ENCODE assay signal across 8 cellular contexts in genomic region chr22:20508067-20508755, GRCh38. TPM values are rescaled to one million over a fixed set of nuclear protein-coding genes. Genes with fewer than 3 reads are reported as not detected.
DNase-seq lines count a peak whose midpoint lies in the region; ATAC-seq, FAIRE-seq and TF ChIP-seq lines count a peak whose summit lies in the region.
"Not testable (repeated sequence)": the region's sequence is repeated elsewhere in the genome, so short reads cannot be mapped to it uniquely, and the experiment has no call there.

No MANE protein-coding gene starts in this region.

- H3K79me2 ChIP-seq in SK-N-SH (ENCODE audit: insufficient read depth) (peaks cover 62% of the 10 kb centered on the region), keratinocyte (ENCODE audit: control insufficient read depth, insufficient read depth, low read length) (peaks cover 60% of the 10 kb centered on the region), neural progenitor cell (ENCODE audit: low read depth) (peaks cover 57% of the 10 kb centered on the region)

- WGBS in SK-N-SH (ENCODE audit: low lambda C conversion rate), result 2% methylated on average over 21 of the region's 21 CpGs
- 2 to 3% (median 2%) methylated on average over 21 of the region's 21 CpGs for WGBS in adipose tissue, 3 donors

- TF ChIP-seq EP300 in SK-N-SH (IDR thresholded peaks at IDR 0.05; ENCODE audit: borderline replicate concordance in 1 of 2, low read depth in 1 of 2, low read length in 1 of 2), result not testable (repeated sequence)

- H3K9me2 ChIP-seq in SK-N-SH, result not testable (repeated sequence)

- FAIRE-seq in keratinocyte (lab: Jason Lieb, UNC), result not testable (repeated sequence)

- not testable (repeated sequence) for TF ChIP-seq RAD21 in SK-N-SH (IDR thresholded peaks at IDR 0.05; ENCODE audit: low read length)

- peak overlapping the region; percentile 93 to 99 (median 97) for H3K4me3 Mint-ChIP-seq in CD4-positive, alpha-beta memory T cell
- peak overlapping the region; percentile 94 for H3K4me3 Mint-ChIP-seq in neural progenitor cell

- H3K9me3 Mint-ChIP-seq in CD4-positive, alpha-beta memory T cell; neural progenitor cell: not testable (repeated sequence)

- H3F3A ChIP-seq in SK-N-SH (replicated peaks; ENCODE audit: insufficient read depth), result peaks cover 23% of the 10 kb centered on the region
- H3F3A ChIP-seq in neural progenitor cell (ENCODE audit: low read depth), result not testable (repeated sequence)

- not testable (repeated sequence) for H3K36me3 ChIP-seq in CD4-positive, alpha-beta memory T cell (ENCODE audit: insufficient read depth, low read length); keratinocyte (ENCODE audit: control insufficient read depth in 2 of 2, extremely low read depth in 1 of 2, insufficient read depth in 2 of 2, low read length in 2 of 2); neural progenitor cell
- H3K36me3 ChIP-seq in SK-N-SH (replicated peaks in 1 of 2; ENCODE audit: control insufficient read depth in 1 of 2, insufficient read depth in 2 of 2, low read length in 1 of 2), result peaks cover 2 to 11% of the 10 kb centered on the region in 2 experiments

- H3K4me2 ChIP-seq in SK-N-SH, result peak overlapping the region; percentile 99
- peak overlapping the region; percentile 100 for H3K4me2 ChIP-seq in keratinocyte (ENCODE audit: control insufficient read depth, extremely low read depth, insufficient read depth, low read depth, low read length)
- H3K4me2 ChIP-seq in neural progenitor cell, result peak overlapping the region; percentile 81

- H3K9me1 ChIP-seq in keratinocyte (ENCODE audit: control insufficient read depth, extremely low read depth, insufficient read depth, low read length), result not testable (repeated sequence)

- CTCF ChIA-PET in CD4-positive, alpha-beta memory T cell (lab: Charles Lee; ENCODE audit: partially characterized antibody), result interaction anchor here (1.0 to 11.7 kb wide), 12 partner anchors 13 to 98 kb away, joined by 3 to 154 read pairs (median 4); no protein-coding TSS in a partner anchor
- CTCF ChIA-PET in SK-N-SH (lab: Yijun Ruan, JAX), result interaction anchor here (0.9 to 2.8 kb wide), 8 partner anchors 9 to 75 kb away, joined by 3 to 11 read pairs (median 3); no protein-coding TSS in a partner anchor

- not testable (repeated sequence) for DNase-seq in CD4-positive, alpha-beta memory T cell; epithelial cell of esophagus (ENCODE audit: low read depth); keratinocyte (ENCODE audit: low read depth, low spot score)
- peak; percentile 47 for DNase-seq in SK-N-SH
- DNase-seq in neural progenitor cell (ENCODE audit: low spot score), result peak; percentile 66

- H3K4me3 ChIP-seq in CD4-positive, alpha-beta memory T cell (ENCODE audit: low read length in 2 of 2), result peak overlapping the region; percentile 85 to 98
- H3K4me3 ChIP-seq in SK-N-SH (ENCODE audit: low read depth in 2 of 2, low read length in 1 of 2) (peak overlapping the region; percentile 67 to 78), epithelial cell of esophagus (ENCODE audit: low read length) (peak overlapping the region; percentile 97), keratinocyte (ENCODE audit: control insufficient read depth in 2 of 3, extremely low read depth in 1 of 3, insufficient read depth in 2 of 3, low read depth in 1 of 3, low read length in 3 of 3) (peak overlapping the region; percentile 64 to 96 (median 95)), neural progenitor cell (peak overlapping the region; percentile 77)

- H3K4me1 Mint-ChIP-seq in CD4-positive, alpha-beta memory T cell, result peaks cover 42 to 59% (median 50%) of the 10 kb centered on the region in 4 donors
- peaks cover 38% of the 10 kb centered on the region for H3K4me1 Mint-ChIP-seq in neural progenitor cell

- H3K9ac ChIP-seq in SK-N-SH (peak overlapping the region; percentile 98), keratinocyte (ENCODE audit: control insufficient read depth, extremely low read depth, insufficient read depth, low read length) (peak overlapping the region; percentile 99), neural progenitor cell (peak overlapping the region; percentile 77)

- H3K9me3 ChIP-seq in CD4-positive, alpha-beta memory T cell (ENCODE audit: control insufficient read depth in 1 of 2, low read length in 2 of 2); SK-N-SH; keratinocyte (ENCODE audit: control insufficient read depth, low read depth, low read length); neural progenitor cell (ENCODE audit: low read depth): not testable (repeated sequence)

- intact Hi-C loops in CD4-positive, alpha-beta memory T cell (cut with micrococcal nuclease), result not testable (repeated sequence)

- H3K27me3 ChIP-seq in CD4-positive, alpha-beta memory T cell (ENCODE audit: insufficient read depth, low read length); SK-N-SH (ENCODE audit: insufficient read depth); keratinocyte (ENCODE audit: control insufficient read depth, extremely low read depth, insufficient read depth, low read length); neural progenitor cell: not testable (repeated sequence)

- H3K36me3 Mint-ChIP-seq in CD4-positive, alpha-beta memory T cell, result peaks cover 4 to 31% of the 10 kb centered on the region in 2 donors
- H3K36me3 Mint-ChIP-seq in neural progenitor cell, result not testable (repeated sequence)

- H2AFZ ChIP-seq in SK-N-SH (ENCODE audit: low read depth); keratinocyte (ENCODE audit: control insufficient read depth, low read length): not testable (repeated sequence)
- H2AFZ ChIP-seq in neural progenitor cell (replicated peaks), result peak overlapping the region; percentile 60

- peak overlapping the region; percentile 86 to 99 (median 96) for H3K27ac Mint-ChIP-seq in CD4-positive, alpha-beta memory T cell
- peak overlapping the region; percentile 33 for H3K27ac Mint-ChIP-seq in neural progenitor cell

- dilution Hi-C loops in keratinocyte (cut with MboI; ENCODE audit: extremely low pct_ligation_motif_present, low sequenced_read_pairs), result not testable (repeated sequence)

- H4K20me1 ChIP-seq in SK-N-SH (ENCODE audit: insufficient read depth) (peaks cover 36% of the 10 kb centered on the region), neural progenitor cell (ENCODE audit: low read depth) (peaks cover 34% of the 10 kb centered on the region)
- not testable (repeated sequence) for H4K20me1 ChIP-seq in keratinocyte (ENCODE audit: control insufficient read depth, extremely low read depth, insufficient read depth, low read length)

- not testable (repeated sequence) for H3K27me3 Mint-ChIP-seq in CD4-positive, alpha-beta memory T cell; neural progenitor cell (ENCODE audit: insufficient read depth, low read depth)

- peaks cover 50% of the 10 kb centered on the region for H3K4me1 ChIP-seq in CD4-positive, alpha-beta memory T cell (ENCODE audit: insufficient read depth, low read length)
- H3K4me1 ChIP-seq in SK-N-SH (ENCODE audit: control insufficient read depth in 1 of 2, insufficient read depth in 2 of 2, low read depth in 1 of 2, low read length in 1 of 2), result peaks cover 22 to 34% of the 10 kb centered on the region in 2 experiments; a peak in 3 of 4 replicates
- H3K4me1 ChIP-seq in keratinocyte (ENCODE audit: control insufficient read depth, extremely low read depth, insufficient read depth, low read length), result peaks cover 41% of the 10 kb centered on the region
- H3K4me1 ChIP-seq in neural progenitor cell, result peaks cover 23% of the 10 kb centered on the region

- peak overlapping the region; percentile 93 for H3K27ac ChIP-seq in CD4-positive, alpha-beta memory T cell (ENCODE audit: low read depth, low read length)
- peak overlapping the region; percentile 87 to 96 for H3K27ac ChIP-seq in SK-N-SH (ENCODE audit: low read depth in 2 of 2, low read length in 1 of 2)
- H3K27ac ChIP-seq in adipose tissue (ENCODE audit: low read depth, low read length), result peak overlapping the region; percentile 60
- peak overlapping the region; percentile 99 for H3K27ac ChIP-seq in keratinocyte (ENCODE audit: control insufficient read depth, insufficient read depth, low read length)
- peak overlapping the region; percentile 79 for H3K27ac ChIP-seq in neural progenitor cell
- peak overlapping the region; percentile 63 for H3K27ac ChIP-seq in temporal lobe (ENCODE audit: low read depth, low read length)

- POLR2A ChIA-PET in CD4-positive, alpha-beta memory T cell (lab: Charles Lee; ENCODE audit: partially characterized antibody), result interaction anchor here (0.6 to 11.3 kb wide), 19 partner anchors 10 to 409 kb away, joined by 3 to 209 read pairs (median 6); partner anchors contain the start of genes CRKL and ZNF74
- POLR2A ChIA-PET in SK-N-SH (lab: Yijun Ruan, JAX), result interaction anchor here (1.0 kb wide), 1 partner anchor 10 kb away, joined by 4 read pairs; no protein-coding TSS in a partner anchor

- TF ChIP-seq CTCF in SK-N-SH (IDR thresholded peaks at IDR 0.05); epithelial cell of esophagus (IDR thresholded peaks at IDR 0.05; ENCODE audit: insufficient read depth, low read depth, low read length, missing control alignments); keratinocyte (optimal IDR thresholded peaks at IDR 0.05 in 1 of 3, IDR thresholded peaks at IDR 0.05 in 1 of 3, conservative IDR thresholded peaks at IDR 0.05 in 1 of 3; ENCODE audit: extremely low read depth in 1 of 3, insufficient read depth in 2 of 3, low read length in 3 of 3); neural progenitor cell (IDR thresholded peaks at IDR 0.05): not testable (repeated sequence)

- ATAC-seq in HG03342 (IDR thresholded peaks at IDR 0.05; ENCODE audit: unreplicated experiment), result peak; percentile 5

RNA-seq across cellular contexts. Expression of gene MED15, which starts 0.8 kb away (rescaled TPM):
- 100 to 1,000 TPM; 225 to 237 TPM for total RNA-seq in CD4-positive, alpha-beta memory T cell
- polyA plus RNA-seq in CD4-positive, alpha-beta memory T cell, result 10 to 100 TPM; 15.6 to 86.8 TPM
- polyA plus RNA-seq in SK-N-SH (2012; rRNA removed) (36.0 and 45.1 TPM in 2 replicates), adipose tissue (10 to 100 TPM; 22.7 to 44.2 (median 42.4) TPM), keratinocyte (24.9 to 51.4 TPM (median 29.2 TPM) in 3 replicates)
- 20.6 and 30.1 TPM in 2 replicates for polyA plus RNA-seq in SK-N-SH (2012; cell fraction: cytosol; rRNA removed)
- 186 and 205 TPM in 2 replicates for polyA plus RNA-seq in SK-N-SH (2012; cell fraction: nucleus; rRNA removed)
- 65.8 TPM for polyA plus RNA-seq in keratinocyte (2011; ENCODE audit: low read depth)
- 22.9 and 50.3 TPM in 2 replicates for polyA plus RNA-seq in keratinocyte (2011; cell fraction: cytosol; rRNA removed)
- 100 and 122 TPM in 2 replicates for polyA plus RNA-seq in keratinocyte (2011; cell fraction: nucleus; rRNA removed)
- polyA plus RNA-seq in keratinocyte (2012; ENCODE audit: low replicate concordance), result 47.2 and 78.2 TPM in 2 replicates
- 63.9 to 128 TPM (median 69.3 TPM) in 3 replicates for polyA minus RNA-seq in keratinocyte
- polyA minus RNA-seq in keratinocyte (2011; cell fraction: cytosol; rRNA and poly(A)+ RNA removed), result 86.5 TPM
- 121 and 126 TPM in 2 replicates for polyA minus RNA-seq in keratinocyte (2011; cell fraction: nucleus; rRNA and poly(A)+ RNA removed)
- total RNA-seq in neural progenitor cell (ENCODE audit: low replicate concordance) (11.4 and 21.3 TPM in 2 replicates), temporal lobe (12.5 TPM)

RNA-seq across cellular contexts. Expression of gene KLHL22, which starts 12.6 kb away (rescaled TPM):
- total RNA-seq in CD4-positive, alpha-beta memory T cell, result 10 to 100 TPM; 60.2 to 63.1 TPM
- polyA plus RNA-seq in CD4-positive, alpha-beta memory T cell, result 10 to 100 TPM; 19.4 to 23.9 TPM
- polyA plus RNA-seq in SK-N-SH (2012; rRNA removed) (26.5 and 29.8 TPM in 2 replicates), adipose tissue (10 to 100 TPM; 10.2 to 17.6 (median 15.0) TPM), keratinocyte (9.3 to 16.6 TPM (median 10.0 TPM) in 3 replicates)
- 9.3 and 17.3 TPM in 2 replicates for polyA plus RNA-seq in SK-N-SH (2012; cell fraction: cytosol; rRNA removed)
- polyA plus RNA-seq in SK-N-SH (2012; cell fraction: nucleus; rRNA removed), result 56.9 and 66.8 TPM in 2 replicates
- polyA plus RNA-seq in keratinocyte (2011; ENCODE audit: low read depth), result 0.97 TPM
- 6.4 and 7.8 TPM in 2 replicates for polyA plus RNA-seq in keratinocyte (2011; cell fraction: cytosol; rRNA removed)
- polyA plus RNA-seq in keratinocyte (2011; cell fraction: nucleus; rRNA removed), result 20.6 and 24.4 TPM in 2 replicates
- 5.7 and 8.2 TPM in 2 replicates for polyA plus RNA-seq in keratinocyte (2012; ENCODE audit: low replicate concordance)
- 12.4 to 25.5 TPM (median 15.5 TPM) in 3 replicates for polyA minus RNA-seq in keratinocyte
- 9.2 TPM for polyA minus RNA-seq in keratinocyte (2011; cell fraction: cytosol; rRNA and poly(A)+ RNA removed)
- polyA minus RNA-seq in keratinocyte (2011; cell fraction: nucleus; rRNA and poly(A)+ RNA removed), result 9.4 and 16.4 TPM in 2 replicates
- total RNA-seq in neural progenitor cell (ENCODE audit: low replicate concordance) (14.3 and 31.9 TPM in 2 replicates), temporal lobe (42.0 TPM)
